ENCODE assay signal across 13 cellular contexts in genomic region chr4:14184265-14184664, GRCh38.
DNase-seq lines count a peak whose midpoint lies in the region; ATAC-seq, FAIRE-seq and TF ChIP-seq lines count a peak whose summit lies in the region.
"Had no signal": no experiment of that assay in that cellular context is flagged by ENCODE, and none has a peak within 500 bp of the region (broad histone marks: within the 10 kb centered on the region; RNA-seq: fewer than 3 reads in every experiment).

No MANE protein-coding gene starts in this region.

- no peaks in the 10 kb centered on the region for H3K79me2 ChIP-seq in fibroblast of lung (ENCODE audit: control insufficient read depth, insufficient read depth, low read length)

- no CpG with 5 or more reads among the region's 3 CpGs for WGBS in neuronal stem cell (ENCODE audit: extremely low coverage in 2 of 2, insufficient read length in 2 of 2, insufficient replicate concordance in 1 of 2), 2 donors

- TF ChIP-seq CTCF in fibroblast of lung (conservative IDR thresholded peaks at IDR 0.05 in 1 of 2, IDR thresholded peaks at IDR 0.05 in 1 of 2; ENCODE audit: low read depth in 1 of 2, low read length in 2 of 2) (no peak), GM13977 (IDR thresholded peaks at IDR 0.05; ENCODE audit: extremely low read depth, insufficient read depth, missing control alignments) (no peak)
- TF ChIP-seq CTCF in CD4-positive, alpha-beta T cell (IDR thresholded peaks at IDR 0.05): no peak

- H2AK5ac ChIP-seq in neuronal stem cell (ENCODE audit: low read depth, low read length): no peak overlapping the region

- POLR2A ChIA-PET in CD4-positive, alpha-beta T cell (lab: Charles Lee): no interaction called here

- no peak overlapping the region for H4K91ac ChIP-seq in neuronal stem cell (ENCODE audit: low read depth, low read length, poor library complexity)

- H3K27me3 ChIP-seq in fibroblast of lung (ENCODE audit: control insufficient read depth, insufficient read depth, low read length) (no peaks in the 10 kb centered on the region), neuronal stem cell (ENCODE audit: control insufficient read depth in 3 of 3, insufficient read depth in 3 of 3, low read depth in 1 of 3, low read length in 3 of 3) (no peaks in the 10 kb centered on the region)
- H3K27me3 ChIP-seq in CD4-positive, alpha-beta T cell (ENCODE audit: control insufficient read depth, insufficient read depth, low read length): no peaks in the 10 kb centered on the region
- H3K27me3 ChIP-seq: ascending aorta, tibial artery had no signal

- H2BK15ac ChIP-seq in neuronal stem cell (ENCODE audit: low read length): no peak overlapping the region

- no peak overlapping the region for H3K14ac ChIP-seq in neuronal stem cell (ENCODE audit: low read length)

- H3K36me3 Mint-ChIP-seq in CD4-positive, alpha-beta T cell (ENCODE audit: low read depth): no peaks in the 10 kb centered on the region

- no peak overlapping the region for H3K4me3 Mint-ChIP-seq in CD4-positive, alpha-beta T cell
- H3K4me3 Mint-ChIP-seq: activated T-cell treated with anti-CD3 and anti-CD28 coated beads, Interleukin-2, amount 50 U/mL, for 72 hours had no signal

- no peak overlapping the region for H2BK120ac ChIP-seq in neuronal stem cell (ENCODE audit: low read depth, low read length)

- no peaks in the 10 kb centered on the region for H3K36me3 ChIP-seq in fibroblast of lung (ENCODE audit: control insufficient read depth, insufficient read depth, low read length)
- H3K36me3 ChIP-seq in neuronal stem cell (replicated peaks in 1 of 2; ENCODE audit: control insufficient read depth in 2 of 2, insufficient read depth in 2 of 2, low read length in 2 of 2): no peaks in the 10 kb centered on the region
- H3K36me3 ChIP-seq: ascending aorta, tibial artery had no signal

- CTCF ChIA-PET in CD4-positive, alpha-beta T cell (lab: Charles Lee): no interaction called here

- H3K4me1 ChIP-seq in fibroblast of lung (ENCODE audit: control insufficient read depth, extremely low read depth, insufficient read depth, low read length) (no peaks in the 10 kb centered on the region), neuronal stem cell (ENCODE audit: control insufficient read depth in 2 of 2, insufficient read depth in 1 of 2, low read depth in 1 of 2, low read length in 2 of 2) (no peaks in the 10 kb centered on the region)
- H3K4me1 ChIP-seq: ascending aorta, tibial artery had no signal

- no peak overlapping the region for H2BK5ac ChIP-seq in neuronal stem cell (ENCODE audit: low read length)

- no peak overlapping the region for H2BK12ac ChIP-seq in neuronal stem cell (ENCODE audit: low read length)

- no peak overlapping the region for H4K8ac ChIP-seq in neuronal stem cell (ENCODE audit: low read depth, low read length)

- no peaks in the 10 kb centered on the region for H3K27me3 Mint-ChIP-seq in CD4-positive, alpha-beta T cell

- no peaks in the 10 kb centered on the region for H3K9me3 Mint-ChIP-seq in CD4-positive, alpha-beta T cell

- H3K27ac ChIP-seq in fibroblast of lung (ENCODE audit: insufficient read depth, low read length) (no peak overlapping the region), neuronal stem cell (replicated peaks; ENCODE audit: low read length) (no peak overlapping the region)
- H3K27ac ChIP-seq in CD4-positive, alpha-beta T cell (ENCODE audit: low read depth, low read length): no peak overlapping the region
- H3K27ac ChIP-seq: ascending aorta, tibial artery had no signal

- H3K9me3 ChIP-seq in fibroblast of lung (ENCODE audit: control insufficient read depth, insufficient read depth, low read depth, low read length) (no peaks in the 10 kb centered on the region), neuronal stem cell (replicated peaks in 1 of 2; ENCODE audit: control insufficient read depth in 2 of 2, insufficient read depth in 1 of 2, low read depth in 1 of 2, low read length in 2 of 2) (no peaks in the 10 kb centered on the region)
- H3K9me3 ChIP-seq in CD4-positive, alpha-beta T cell (ENCODE audit: control insufficient read depth, low read length): no peaks in the 10 kb centered on the region
- H3K9me3 ChIP-seq: ascending aorta, tibial artery had no signal

- intact Hi-C loops in CD4-positive, alpha-beta T cell (cut with DNase I, micrococcal nuclease): no loop called here

- peaks cover 5% of the 10 kb centered on the region for H3K4me1 Mint-ChIP-seq in CD4-positive, alpha-beta T cell (ENCODE audit: low read depth)

- no peak overlapping the region for H3K27ac Mint-ChIP-seq in CD4-positive, alpha-beta T cell
- H3K27ac Mint-ChIP-seq: activated T-cell treated with anti-CD3 and anti-CD28 coated beads, Interleukin-2, amount 50 U/mL, for 72 hours had no signal

- H3K23ac ChIP-seq in neuronal stem cell (ENCODE audit: low read depth, low read length, poor library complexity): no peak overlapping the region

- H3K18ac ChIP-seq in neuronal stem cell (ENCODE audit: low read length): no peak overlapping the region

- ATAC-seq in HG03025 (IDR thresholded peaks at IDR 0.05; ENCODE audit: low FRiP score, unreplicated experiment): no peak
- no peak for ATAC-seq in CD4-positive, alpha-beta T cell (ENCODE audit: poor library complexity)
- ATAC-seq: activated T-cell treated with anti-CD3 and anti-CD28 coated beads, Interleukin-2, amount 50 U/mL, for 72 hours; GM12878 had no signal

- H2AFZ ChIP-seq in fibroblast of lung (ENCODE audit: low read length) (peak overlapping the region; percentile 22), neuronal stem cell (ENCODE audit: low read length) (peak overlapping the region; percentile 32)

- in situ Hi-C loops in G401 (cut with HindIII; ENCODE audit: low sequenced_read_pairs) (no loop called here), GM13977 (cut with MboI; ENCODE audit: low pct_unique_long_range_greater_than_20kb, low sequenced_read_pairs, unreplicated experiment) (no loop called here)

- H3K4me3 ChIP-seq in fibroblast of lung (replicated peaks in 1 of 4; ENCODE audit: control extremely low read depth in 1 of 4, insufficient read depth in 1 of 4, low read depth in 3 of 4, low read length in 4 of 4) (no peak overlapping the region), neuronal stem cell (ENCODE audit: low read length in 2 of 2) (no peak overlapping the region)
- H3K4me3 ChIP-seq: ascending aorta, GM12878, tibial artery had no signal

- H3K9ac ChIP-seq in fibroblast of lung (ENCODE audit: insufficient read depth, low read length): no peak overlapping the region
- H3K9ac ChIP-seq in neuronal stem cell (ENCODE audit: low read depth, low read length, poor library complexity): no peak overlapping the region

- H3K4ac ChIP-seq in neuronal stem cell (ENCODE audit: low read length): no peak overlapping the region

- DNase-seq in G401 (ENCODE audit: low spot score): peak; percentile 12
- peak; percentile 76 for DNase-seq in NCI-H524 treated with DMSO at 0.1 percent for 48 hours (lab: John Stamatoyannopoulos, UW)
- peak; percentile 8 to 41 for DNase-seq in fibroblast of lung (ENCODE audit: low read depth in 2 of 2)
- DNase-seq in neuronal stem cell (ENCODE audit: low spot score): no peak
- no peak for DNase-seq in GM13977 (ENCODE audit: low spot score)
- no peak for DNase-seq in GM19239 (ENCODE audit: insufficient read length, low spot score)
- DNase-seq in CD4-positive, alpha-beta T cell: no peak
- DNase-seq: activated T-cell treated with anti-CD3 and anti-CD28 coated beads, Interleukin-2, amount 50 U/mL, for 72 hours; NCI-H748 treated with DMSO at 0.1 percent for 48 hours; tibial artery had no signal

- H3K79me1 ChIP-seq in neuronal stem cell (ENCODE audit: low read depth, low read length): no peaks in the 10 kb centered on the region

- FAIRE-seq in GM19239 (lab: Jason Lieb, UNC): no peak
- FAIRE-seq: GM12878 had no signal

- H3K4me2 ChIP-seq in fibroblast of lung (ENCODE audit: extremely low read depth, insufficient read depth, low read length): peak overlapping the region; percentile 32
- H3K4me2 ChIP-seq in neuronal stem cell (ENCODE audit: insufficient read depth, low read length, poor library complexity, severe bottlenecking): no peak overlapping the region

- H4K20me1 ChIP-seq in fibroblast of lung (ENCODE audit: control insufficient read depth, extremely low read depth, insufficient read depth, low read length): no peaks in the 10 kb centered on the region

Comparison
In these comparisons a context has a peak if more than half of its experiments do, and no peak if none do; other contexts are left out.
1. DNase-seq: peak in G401 (single experiment), NCI-H524 treated with DMSO at 0.1 percent for 48 hours (single experiment) and fibroblast of lung (2 of 2); none in neuronal stem cell (single experiment), GM13977 (single experiment), GM19239 (single experiment) and CD4-positive, alpha-beta T cell (0 of 10).